In genomic region chr16:75250089-75250808, GRCh38 we compare ENCODE assay signal across 9 cellular contexts. TPM values are rescaled to one million over a fixed set of nuclear protein-coding genes. Genes with fewer than 3 reads are reported as not detected.
DNase-seq lines count a peak whose midpoint lies in the region; ATAC-seq and TF ChIP-seq lines count a peak whose summit lies in the region.
"Had no signal": no experiment of that assay in that cellular context is flagged by ENCODE, and none has a peak within 500 bp of the region (broad histone marks: within the 10 kb centered on the region; RNA-seq: fewer than 3 reads in every experiment).

No MANE protein-coding gene starts in this region.

- no peak for DNase-seq in activated naive CD4-positive, alpha-beta T cell treated with anti-CD3 and anti-CD28 coated beads for 36 hours
- no peak for DNase-seq in activated naive CD4-positive, alpha-beta T cell treated with anti-CD3 and anti-CD28 coated beads, Interleukin-2, amount 10 ng/mL, durations not matched to agents 7 days and 5 days
- DNase-seq in central memory CD8-positive, alpha-beta T cell (ENCODE audit: low spot score in 2 of 2): no peak
- DNase-seq in lower leg skin (ENCODE audit: low spot score in 2 of 2): no peak
- DNase-seq in activated gamma-delta T cell (lab: John Stamatoyannopoulos, UW): no peak
- no peak for DNase-seq in SKM-1 (lab: John Stamatoyannopoulos, UW; ENCODE audit: unreplicated experiment)

- TF ChIP-seq CTCF in lower leg skin (IDR thresholded peaks at IDR 0.05): no peak

- 1 to 7% methylated on average over 29 of the region's 29 CpGs for WGBS in lower leg skin, 2 donors
- 7% methylated on average over 29 of the region's 29 CpGs for WGBS in urinary bladder

- ATAC-seq in central memory CD8-positive, alpha-beta T cell (replicated peaks; ENCODE audit: extremely low read depth, poor library complexity, severe bottlenecking): no peak
- no peak for ATAC-seq in HG03196 (IDR thresholded peaks at IDR 0.05; ENCODE audit: unreplicated experiment)

- intact Hi-C loops in activated naive CD4-positive, alpha-beta T cell treated with anti-CD3 and anti-CD28 coated beads for 36 hours (cut with micrococcal nuclease): loop anchor here (2.0 kb wide), 1 partner anchor 55 kb away; no protein-coding TSS in a partner anchor
- intact Hi-C loops in lower leg skin (cut with DNase I; ENCODE audit: low total_unique reads): no loop called here

- no peak for TF ChIP-seq POLR2A in lower leg skin (IDR thresholded peaks at IDR 0.05)

- H3K4me3 ChIP-seq in lower leg skin (ENCODE audit: low read depth, poor library complexity, severe bottlenecking): peak overlapping the region; percentile 49
- peak overlapping the region; percentile 75 for H3K4me3 ChIP-seq in urinary bladder (ENCODE audit: low read depth, low read length)

- H3K36me3 ChIP-seq in urinary bladder (ENCODE audit: insufficient read depth): no peaks in the 10 kb centered on the region

- H3K27ac ChIP-seq in urinary bladder (ENCODE audit: low read depth): no peak overlapping the region

- peaks cover 3% of the 10 kb centered on the region for H3K4me1 Mint-ChIP-seq in activated naive CD4-positive, alpha-beta T cell treated with anti-CD3 and anti-CD28 coated beads for 36 hours (ENCODE audit: low read depth)
- peaks cover 10% of the 10 kb centered on the region for H3K4me1 Mint-ChIP-seq in activated naive CD4-positive, alpha-beta T cell treated with anti-CD3 and anti-CD28 coated beads, Interleukin-2, amount 10 ng/mL, durations not matched to agents 7 days and 5 days
- peaks cover 6% of the 10 kb centered on the region for H3K4me1 Mint-ChIP-seq in central memory CD8-positive, alpha-beta T cell

- no peaks in the 10 kb centered on the region for H3K36me3 Mint-ChIP-seq in activated naive CD4-positive, alpha-beta T cell treated with anti-CD3 and anti-CD28 coated beads for 36 hours (ENCODE audit: low read depth)
- H3K36me3 Mint-ChIP-seq in activated naive CD4-positive, alpha-beta T cell treated with anti-CD3 and anti-CD28 coated beads, Interleukin-2, amount 10 ng/mL, durations not matched to agents 7 days and 5 days: no peaks in the 10 kb centered on the region
- H3K36me3 Mint-ChIP-seq in central memory CD8-positive, alpha-beta T cell (ENCODE audit: insufficient read depth): no peaks in the 10 kb centered on the region

- CTCF ChIA-PET in activated naive CD4-positive, alpha-beta T cell treated with anti-CD3 and anti-CD28 coated beads for 36 hours (lab: Charles Lee): interaction anchor here (0.9 to 1.6 kb wide), 3 partner anchors 17 to 135 kb away, joined by 3 to 12 read pairs (median 4); no protein-coding TSS in a partner anchor
- CTCF ChIA-PET in activated naive CD4-positive, alpha-beta T cell treated with anti-CD3 and anti-CD28 coated beads, Interleukin-2, amount 10 ng/mL, durations not matched to agents 7 days and 5 days (lab: Charles Lee): interaction anchor here (1.0 to 1.5 kb wide), 3 partner anchors 16 to 147 kb away, joined by 3 to 6 read pairs (median 5); no protein-coding TSS in a partner anchor

- peaks cover 29% of the 10 kb centered on the region for H3K27me3 Mint-ChIP-seq in activated naive CD4-positive, alpha-beta T cell treated with anti-CD3 and anti-CD28 coated beads for 36 hours (ENCODE audit: low read depth)
- H3K27me3 Mint-ChIP-seq in activated naive CD4-positive, alpha-beta T cell treated with anti-CD3 and anti-CD28 coated beads, Interleukin-2, amount 10 ng/mL, durations not matched to agents 7 days and 5 days: peaks cover 97% of the 10 kb centered on the region
- peaks cover 87% of the 10 kb centered on the region for H3K27me3 Mint-ChIP-seq in central memory CD8-positive, alpha-beta T cell

- peak overlapping the region; percentile 64 for H3K4me3 Mint-ChIP-seq in activated naive CD4-positive, alpha-beta T cell treated with anti-CD3 and anti-CD28 coated beads for 36 hours
- no peak overlapping the region for H3K4me3 Mint-ChIP-seq in activated naive CD4-positive, alpha-beta T cell treated with anti-CD3 and anti-CD28 coated beads, Interleukin-2, amount 10 ng/mL, durations not matched to agents 7 days and 5 days
- H3K4me3 Mint-ChIP-seq in central memory CD8-positive, alpha-beta T cell: peak overlapping the region; percentile 18

- H3K27ac Mint-ChIP-seq in activated naive CD4-positive, alpha-beta T cell treated with anti-CD3 and anti-CD28 coated beads for 36 hours: no peak overlapping the region
- H3K27ac Mint-ChIP-seq in activated naive CD4-positive, alpha-beta T cell treated with anti-CD3 and anti-CD28 coated beads, Interleukin-2, amount 10 ng/mL, durations not matched to agents 7 days and 5 days: no peak overlapping the region
- H3K27ac Mint-ChIP-seq in central memory CD8-positive, alpha-beta T cell (ENCODE audit: low read depth): no peak overlapping the region

- H3K9me3 Mint-ChIP-seq in activated naive CD4-positive, alpha-beta T cell treated with anti-CD3 and anti-CD28 coated beads for 36 hours: no peaks in the 10 kb centered on the region
- H3K9me3 Mint-ChIP-seq in activated naive CD4-positive, alpha-beta T cell treated with anti-CD3 and anti-CD28 coated beads, Interleukin-2, amount 10 ng/mL, durations not matched to agents 7 days and 5 days: no peaks in the 10 kb centered on the region
- no peaks in the 10 kb centered on the region for H3K9me3 Mint-ChIP-seq in central memory CD8-positive, alpha-beta T cell

- no peaks in the 10 kb centered on the region for H3K4me1 ChIP-seq in urinary bladder (ENCODE audit: insufficient read depth)

RNA-seq across cellular contexts. Expression of gene BCAR1, which starts 1.2 kb away (rescaled TPM):
- under 1 TPM; 0.67 to 0.81 TPM for total RNA-seq in activated naive CD4-positive, alpha-beta T cell treated with anti-CD3 and anti-CD28 coated beads for 36 hours
- total RNA-seq in lower leg skin (10 to 100 TPM; 16.4 to 38.1 (median 28.8) TPM), urinary bladder (24.0 TPM)
- 40.4 TPM for polyA plus RNA-seq in urinary bladder
- total RNA-seq: T-helper 2 cell treated with Interferon-gamma antibody and Interleukin-4, amounts not matched to agents 100 ng/mL and 5 ng/mL, for 36 hours had no signal

RNA-seq across cellular contexts. Expression of gene CTRB1, which starts 31.5 kb away (rescaled TPM):
- not detected for total RNA-seq in activated naive CD4-positive, alpha-beta T cell treated with anti-CD3 and anti-CD28 coated beads for 36 hours
- total RNA-seq in lower leg skin (1 to 10 TPM in 1 of 4 donors, not detected in 3; 1.0 TPM), urinary bladder (not detected)
- 1.6 TPM for polyA plus RNA-seq in urinary bladder
- total RNA-seq: T-helper 2 cell treated with Interferon-gamma antibody and Interleukin-4, amounts not matched to agents 100 ng/mL and 5 ng/mL, for 36 hours had no signal

RNA-seq across cellular contexts. Expression of gene CTRB2, which starts 43.3 kb away (rescaled TPM):
- total RNA-seq in activated naive CD4-positive, alpha-beta T cell treated with anti-CD3 and anti-CD28 coated beads for 36 hours: not detected
- 1 to 10 TPM in 1 of 4 donors, not detected in 3; 1.9 TPM for total RNA-seq in lower leg skin
- total RNA-seq in urinary bladder: not detected
- polyA plus RNA-seq in urinary bladder: 2.6 TPM
- total RNA-seq: T-helper 2 cell treated with Interferon-gamma antibody and Interleukin-4, amounts not matched to agents 100 ng/mL and 5 ng/mL, for 36 hours had no signal

Comparison
In these comparisons a context has a peak if more than half of its experiments do, and no peak if none do; other contexts are left out.
1. RNA of gene BCAR1, which starts 1.2 kb away (total RNA-seq): 16.4 to 38.1 TPM in lower leg skin and 24.0 TPM in urinary bladder (single experiment); 0.67 to 0.81 TPM in activated naive CD4-positive, alpha-beta T cell treated with anti-CD3 and anti-CD28 coated beads for 36 hours; every median in the first group is over 4 times any median in the second.